6 cellular contexts compared by ENCODE assay signal in genomic region chr15:91357527-91357926, GRCh38.
"Had no signal": no experiment of that assay in that cellular context is flagged by ENCODE, and none has a peak within 500 bp of the region (broad histone marks: within the 10 kb centered on the region; RNA-seq: fewer than 3 reads in every experiment).

No MANE protein-coding gene starts in this region.

- H3K4me1 Mint-ChIP-seq: IgD-negative memory B cell had no signal

- ATAC-seq: HepG2 had no signal

- FAIRE-seq: HepG2, HTR-8/SVneo had no signal

- H3K36me3 Mint-ChIP-seq: IgD-negative memory B cell had no signal

- H3K27ac ChIP-seq: HL-60 had no signal

- DNase-seq: IMR-90, KBM-7 had no signal

- H3K4me3 Mint-ChIP-seq: IgD-negative memory B cell had no signal

- H3K27ac Mint-ChIP-seq: IgD-negative memory B cell had no signal
